16 cellular contexts compared by ENCODE assay signal in the genomic region with DNA sequence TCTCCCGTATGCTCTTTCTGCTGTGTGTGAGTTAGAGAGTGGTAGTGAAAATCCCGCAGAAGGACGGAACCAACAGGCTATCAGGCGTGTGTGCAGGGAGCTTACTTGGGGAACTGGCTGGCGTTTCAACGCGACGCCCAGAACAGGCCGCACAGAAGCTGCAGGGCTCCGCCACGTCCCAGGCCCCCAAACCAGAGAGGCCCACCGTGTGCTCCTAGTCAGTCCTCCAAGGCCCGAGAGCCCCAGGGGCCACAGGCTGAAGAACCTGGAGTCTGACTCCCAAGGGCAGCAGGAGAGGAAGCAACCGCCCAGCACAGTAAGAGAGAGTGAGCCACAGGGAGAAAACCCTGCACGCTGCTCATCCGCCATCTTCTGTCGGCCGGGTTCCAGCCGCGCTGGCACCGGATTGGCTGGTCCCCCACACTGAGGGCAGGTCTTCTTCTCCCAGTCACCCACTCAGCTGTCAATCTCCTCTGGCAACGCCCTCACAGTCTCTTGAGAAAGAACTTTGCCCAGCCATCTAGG.
A peak's percentile ranks its signal among the peaks of the same experiment; 100 is the strongest.
DNase-seq lines count a peak whose midpoint lies in the region; ATAC-seq and TF ChIP-seq lines count a peak whose summit lies in the region.
"Had no signal": no experiment of that assay in that cellular context is flagged by ENCODE, and none has a peak within 500 bp of the region (broad histone marks: within the 10 kb centered on the region; RNA-seq: fewer than 3 reads in every experiment).

No MANE protein-coding gene starts in this region.

- H3K36me3 Mint-ChIP-seq in dendritic cell treated with granulocyte-macrophage colony-stimulating factor and Interleukin-4, amounts not matched to agents 40 ng/mL and 50 ng/mL, for 4 days (ENCODE audit: low read depth): no peaks in the 10 kb centered on the region
- H3K36me3 Mint-ChIP-seq: activated CD8-positive, alpha-beta memory T cell treated with anti-CD3 and anti-CD28 coated beads, Interleukin-2, amount 10 ng/mL, durations not matched to agents 7 days and 5 days had no signal

- ATAC-seq in HG03095 (IDR thresholded peaks at IDR 0.05; ENCODE audit: unreplicated experiment) (peak; percentile 84), GM19395 (IDR thresholded peaks at IDR 0.05; ENCODE audit: unreplicated experiment) (no peak)
- ATAC-seq: activated CD8-positive, alpha-beta memory T cell treated with anti-CD3 and anti-CD28 coated beads, Interleukin-2, amount 10 ng/mL, durations not matched to agents 7 days and 5 days; HCT116 had no signal

- H3K27ac ChIP-seq in spleen: no peak overlapping the region
- H3K27ac ChIP-seq: KMS-11, pancreas had no signal

- H3K27ac Mint-ChIP-seq in dendritic cell treated with granulocyte-macrophage colony-stimulating factor and Interleukin-4, amounts not matched to agents 40 ng/mL and 50 ng/mL, for 4 days: no peak overlapping the region
- H3K27ac Mint-ChIP-seq: activated B cell treated with CpG ODN at 0.5 μM for 24 hours; activated CD8-positive, alpha-beta memory T cell treated with anti-CD3 and anti-CD28 coated beads, Interleukin-2, amount 10 ng/mL, durations not matched to agents 7 days and 5 days; activated naive CD4-positive, alpha-beta T cell treated with anti-CD3 and anti-CD28 coated beads for 36 hours had no signal

- 86 to 95% (median 91%) methylated on average over 21 to 22 of the region's 22 CpGs for WGBS in spleen, 5 donors

- POLR2A ChIA-PET in BJ (lab: Charles Lee): no interaction called here

- H3K4me1 Mint-ChIP-seq in dendritic cell treated with granulocyte-macrophage colony-stimulating factor and Interleukin-4, amounts not matched to agents 40 ng/mL and 50 ng/mL, for 4 days (ENCODE audit: low read depth): no peaks in the 10 kb centered on the region
- H3K4me1 Mint-ChIP-seq: activated B cell treated with CpG ODN at 0.5 μM for 24 hours; activated CD8-positive, alpha-beta memory T cell treated with anti-CD3 and anti-CD28 coated beads, Interleukin-2, amount 10 ng/mL, durations not matched to agents 7 days and 5 days had no signal

- no peaks in the 10 kb centered on the region for H3K27me3 ChIP-seq in BJ (ENCODE audit: control insufficient read depth, insufficient read depth, low read length)
- H3K27me3 ChIP-seq in spleen (replicated peaks in 1 of 7): no peaks in the 10 kb centered on the region
- H3K27me3 ChIP-seq: pancreas had no signal

- H3K9me3 Mint-ChIP-seq in dendritic cell treated with granulocyte-macrophage colony-stimulating factor and Interleukin-4, amounts not matched to agents 40 ng/mL and 50 ng/mL, for 4 days: peaks cover 41% of the 10 kb centered on the region

- peaks cover 0 to 49% (median 19%) of the 10 kb centered on the region in 8 donors for H3K9me3 ChIP-seq in spleen
- H3K9me3 ChIP-seq: pancreas had no signal

- no peaks in the 10 kb centered on the region for H3K27me3 Mint-ChIP-seq in dendritic cell treated with granulocyte-macrophage colony-stimulating factor and Interleukin-4, amounts not matched to agents 40 ng/mL and 50 ng/mL, for 4 days
- H3K27me3 Mint-ChIP-seq: activated B cell treated with CpG ODN at 0.5 μM for 24 hours; activated CD8-positive, alpha-beta memory T cell treated with anti-CD3 and anti-CD28 coated beads, Interleukin-2, amount 10 ng/mL, durations not matched to agents 7 days and 5 days had no signal

- peak overlapping the region; percentile 17; the same call in 1 of the 2 replicates for H3K4me3 ChIP-seq in BJ (ENCODE audit: low read depth, low read length)
- peak overlapping the region in 1 of 8 donors; percentile 18 for H3K4me3 ChIP-seq in spleen
- H3K4me3 ChIP-seq: pancreas had no signal

- DNase-seq in BJ (ENCODE audit: low read depth) (no peak), NCI-H2227 treated with DMSO at 0.1 percent for 48 hours (lab: John Stamatoyannopoulos, UW) (peak; percentile 6), 8988T (no peak), SKM-1 treated with dmso at 0.1 percent for 144 hours (lab: John Stamatoyannopoulos, UW; ENCODE audit: unreplicated experiment) (no peak), spleen (no peak)
- DNase-seq: activated B cell treated with CpG ODN at 0.5 μM for 24 hours; activated CD8-positive, alpha-beta memory T cell treated with anti-CD3 and anti-CD28 coated beads, Interleukin-2, amount 10 ng/mL, durations not matched to agents 7 days and 5 days; activated naive CD4-positive, alpha-beta T cell treated with anti-CD3 and anti-CD28 coated beads for 36 hours; DMS153; effector CD4-positive, alpha-beta T cell; pancreas had no signal

- intact Hi-C loops in dendritic cell treated with granulocyte-macrophage colony-stimulating factor and Interleukin-4, amounts not matched to agents 40 ng/mL and 50 ng/mL, for 4 days (cut with micrococcal nuclease): no loop called here
- intact Hi-C loops in spleen (cut with DNase I; ENCODE audit: low total_unique reads): no loop called here

- no peak for TF ChIP-seq CTCF in BJ (IDR thresholded peaks at IDR 0.05; ENCODE audit: insufficient read depth, low read depth, low read length)
- TF ChIP-seq CTCF in spleen (IDR thresholded peaks at IDR 0.05 in 8 of 11, conservative IDR thresholded peaks at IDR 0.05 in 3 of 11): no peak

- CTCF ChIA-PET in BJ (lab: Yijun Ruan, JAX): no interaction called here

- H3K4me1 ChIP-seq in spleen: no peaks in the 10 kb centered on the region
- H3K4me1 ChIP-seq: pancreas had no signal

- H3K36me3 ChIP-seq in BJ (ENCODE audit: control insufficient read depth, insufficient read depth, low read length) (no peaks in the 10 kb centered on the region), spleen (no peaks in the 10 kb centered on the region)
- H3K36me3 ChIP-seq: pancreas had no signal

- H3K4me3 Mint-ChIP-seq in dendritic cell treated with granulocyte-macrophage colony-stimulating factor and Interleukin-4, amounts not matched to agents 40 ng/mL and 50 ng/mL, for 4 days: peak overlapping the region; percentile 30
- H3K4me3 Mint-ChIP-seq: activated B cell treated with CpG ODN at 0.5 μM for 24 hours; activated CD8-positive, alpha-beta memory T cell treated with anti-CD3 and anti-CD28 coated beads, Interleukin-2, amount 10 ng/mL, durations not matched to agents 7 days and 5 days; activated naive CD4-positive, alpha-beta T cell treated with anti-CD3 and anti-CD28 coated beads for 36 hours had no signal

- no peak for TF ChIP-seq POLR2A in spleen (IDR thresholded peaks at IDR 0.05)
